ENCODE assay signal across 13 cellular contexts in genomic region chr1:160460683-160461287, GRCh38.
DNase-seq lines count a peak whose midpoint lies in the region; ATAC-seq and TF ChIP-seq lines count a peak whose summit lies in the region.
"Had no signal": no experiment of that assay in that cellular context is flagged by ENCODE, and none has a peak within 500 bp of the region (broad histone marks: within the 10 kb centered on the region; RNA-seq: fewer than 3 reads in every experiment).

No MANE protein-coding gene starts in this region.

- H3K18ac ChIP-seq in neuronal stem cell (ENCODE audit: low read length): no peak overlapping the region

- TF ChIP-seq CTCF in MM.1S (IDR thresholded peaks at IDR 0.05; ENCODE audit: low read length): no peak

- H3K9me2 ChIP-seq in MM.1S (replicated peaks; ENCODE audit: insufficient read depth, low read length): no peaks in the 10 kb centered on the region

- no CpG with 5 or more reads among the region's 4 CpGs for WGBS in neuronal stem cell (ENCODE audit: extremely low coverage in 2 of 2, insufficient read length in 2 of 2, insufficient replicate concordance in 1 of 2), 2 donors

- no peaks in the 10 kb centered on the region for H3K9me3 Mint-ChIP-seq in activated CD8-positive, alpha-beta memory T cell treated with anti-CD3 and anti-CD28 coated beads, Interleukin-2, amount 10 ng/mL, durations not matched to agents 7 days and 5 days (ENCODE audit: low read depth)
- peaks cover 4% of the 10 kb centered on the region for H3K9me3 Mint-ChIP-seq in activated naive CD4-positive, alpha-beta T cell treated with anti-CD3 and anti-CD28 coated beads, Interleukin-2, amount 50 U/mL, for 24 hours

- H3K14ac ChIP-seq in neuronal stem cell (ENCODE audit: low read length): no peak overlapping the region

- peaks cover 45% of the 10 kb centered on the region for H3K4me1 Mint-ChIP-seq in activated CD8-positive, alpha-beta memory T cell treated with anti-CD3 and anti-CD28 coated beads, Interleukin-2, amount 10 ng/mL, durations not matched to agents 7 days and 5 days
- peaks cover 89% of the 10 kb centered on the region for H3K4me1 Mint-ChIP-seq in activated naive CD4-positive, alpha-beta T cell treated with anti-CD3 and anti-CD28 coated beads, Interleukin-2, amount 50 U/mL, for 24 hours

- H3K27ac Mint-ChIP-seq in activated CD8-positive, alpha-beta memory T cell treated with anti-CD3 and anti-CD28 coated beads, Interleukin-2, amount 10 ng/mL, durations not matched to agents 7 days and 5 days: peak overlapping the region; percentile 86
- H3K27ac Mint-ChIP-seq in activated naive CD4-positive, alpha-beta T cell treated with anti-CD3 and anti-CD28 coated beads, Interleukin-2, amount 50 U/mL, for 24 hours: peak overlapping the region; percentile 99

- CTCF ChIA-PET in activated CD8-positive, alpha-beta memory T cell treated with anti-CD3 and anti-CD28 coated beads, Interleukin-2, amount 10 ng/mL, durations not matched to agents 7 days and 5 days (lab: Charles Lee): interaction anchor here (0.8 to 1.2 kb wide), 2 partner anchors 9 to 10 kb away, joined by 3 read pairs; no protein-coding TSS in a partner anchor

- H2BK12ac ChIP-seq in neuronal stem cell (ENCODE audit: low read length): no peak overlapping the region

- no peaks in the 10 kb centered on the region for H3F3A ChIP-seq in MM.1S (ENCODE audit: insufficient read depth, low read length)

- no peaks in the 10 kb centered on the region for H3K27me3 ChIP-seq in MM.1S (replicated peaks; ENCODE audit: insufficient read depth, low read length)
- peaks cover 0 to 4% (median 0%) of the 10 kb centered on the region in 3 experiments for H3K27me3 ChIP-seq in neuronal stem cell (ENCODE audit: control insufficient read depth in 3 of 3, insufficient read depth in 3 of 3, low read depth in 1 of 3, low read length in 3 of 3)
- no peaks in the 10 kb centered on the region for H3K27me3 ChIP-seq in SJCRH30
- H3K27me3 ChIP-seq: breast epithelium, upper lobe of left lung had no signal

- H3K4me1 ChIP-seq in MM.1S (ENCODE audit: low read length): no peaks in the 10 kb centered on the region
- no peaks in the 10 kb centered on the region for H3K4me1 ChIP-seq in neuronal stem cell (ENCODE audit: control insufficient read depth in 2 of 2, insufficient read depth in 1 of 2, low read depth in 1 of 2, low read length in 2 of 2)
- peaks cover 18% of the 10 kb centered on the region for H3K4me1 ChIP-seq in SJCRH30
- H3K4me1 ChIP-seq: breast epithelium, upper lobe of left lung had no signal

- H3K4me2 ChIP-seq in MM.1S (ENCODE audit: low read depth, low read length) (no peak overlapping the region), neuronal stem cell (ENCODE audit: insufficient read depth, low read length, poor library complexity, severe bottlenecking) (no peak overlapping the region)

- H3K9ac ChIP-seq in MM.1S (ENCODE audit: low read length): no peak overlapping the region
- H3K9ac ChIP-seq in neuronal stem cell (ENCODE audit: low read depth, low read length, poor library complexity): no peak overlapping the region

- H3K9me3 ChIP-seq in MM.1S (replicated peaks; ENCODE audit: insufficient read depth, low read length): no peaks in the 10 kb centered on the region
- H3K9me3 ChIP-seq in neuronal stem cell (replicated peaks in 1 of 2; ENCODE audit: control insufficient read depth in 2 of 2, insufficient read depth in 1 of 2, low read depth in 1 of 2, low read length in 2 of 2): no peaks in the 10 kb centered on the region
- no peaks in the 10 kb centered on the region for H3K9me3 ChIP-seq in SJCRH30 (replicated peaks)
- H3K9me3 ChIP-seq: breast epithelium, upper lobe of left lung had no signal

- no peak overlapping the region for H2AFZ ChIP-seq in MM.1S (ENCODE audit: low read length)
- peak overlapping the region; percentile 36 for H2AFZ ChIP-seq in neuronal stem cell (ENCODE audit: low read length)

- H3K4me3 Mint-ChIP-seq in activated CD8-positive, alpha-beta memory T cell treated with anti-CD3 and anti-CD28 coated beads, Interleukin-2, amount 10 ng/mL, durations not matched to agents 7 days and 5 days: peak overlapping the region; percentile 67
- peak overlapping the region; percentile 83 for H3K4me3 Mint-ChIP-seq in activated naive CD4-positive, alpha-beta T cell treated with anti-CD3 and anti-CD28 coated beads, Interleukin-2, amount 50 U/mL, for 24 hours

- no peaks in the 10 kb centered on the region for H3K27me3 Mint-ChIP-seq in activated CD8-positive, alpha-beta memory T cell treated with anti-CD3 and anti-CD28 coated beads, Interleukin-2, amount 10 ng/mL, durations not matched to agents 7 days and 5 days
- H3K27me3 Mint-ChIP-seq in activated naive CD4-positive, alpha-beta T cell treated with anti-CD3 and anti-CD28 coated beads, Interleukin-2, amount 50 U/mL, for 24 hours: no peaks in the 10 kb centered on the region

- H4K20me1 ChIP-seq in MM.1S (ENCODE audit: insufficient read depth, low read length): no peaks in the 10 kb centered on the region

- peak; percentile 56 for ATAC-seq in activated CD8-positive, alpha-beta memory T cell treated with anti-CD3 and anti-CD28 coated beads, Interleukin-2, amount 10 ng/mL, durations not matched to agents 7 days and 5 days

- no peak overlapping the region for H3K4me3 ChIP-seq in MM.1S (ENCODE audit: low read length)
- no peak overlapping the region for H3K4me3 ChIP-seq in neuronal stem cell (ENCODE audit: low read length in 2 of 2)
- H3K4me3 ChIP-seq in SJCRH30: no peak overlapping the region
- H3K4me3 ChIP-seq: breast epithelium, upper lobe of left lung had no signal

- H3K36me3 ChIP-seq in MM.1S (replicated peaks; ENCODE audit: insufficient read depth, low read length) (no peaks in the 10 kb centered on the region), neuronal stem cell (replicated peaks in 1 of 2; ENCODE audit: control insufficient read depth in 2 of 2, insufficient read depth in 2 of 2, low read length in 2 of 2) (no peaks in the 10 kb centered on the region), SJCRH30 (no peaks in the 10 kb centered on the region)
- H3K36me3 ChIP-seq: breast epithelium, upper lobe of left lung had no signal

- no peak overlapping the region for H2AK5ac ChIP-seq in neuronal stem cell (ENCODE audit: low read depth, low read length)

- no peak overlapping the region for H3K23ac ChIP-seq in neuronal stem cell (ENCODE audit: low read depth, low read length, poor library complexity)

- H3K79me2 ChIP-seq in MM.1S (ENCODE audit: low read length): no peaks in the 10 kb centered on the region

- no peak for DNase-seq in activated CD8-positive, alpha-beta memory T cell treated with anti-CD3 and anti-CD28 coated beads, Interleukin-2, amount 10 ng/mL, durations not matched to agents 7 days and 5 days
- DNase-seq in activated CD8-positive, alpha-beta memory T cell treated with anti-CD3 and anti-CD28 coated beads for 24 hours: no peak
- peak; percentile 5 for DNase-seq in MM.1S
- no peak for DNase-seq in neuronal stem cell (ENCODE audit: low spot score)
- no peak for DNase-seq in occipital lobe (lab: John Stamatoyannopoulos, UW)
- no peak for DNase-seq in SJCRH30
- DNase-seq in EL: no peak
- DNase-seq: NCI-H1048, NCI-H524 treated with DMSO at 0.1 percent for 48 hours, retina had no signal

- H3K27ac ChIP-seq in MM.1S (ENCODE audit: low read length) (no peak overlapping the region), neuronal stem cell (replicated peaks; ENCODE audit: low read length) (no peak overlapping the region), SJCRH30 (no peak overlapping the region)
- H3K27ac ChIP-seq: breast epithelium, upper lobe of left lung had no signal

- H2BK15ac ChIP-seq in neuronal stem cell (ENCODE audit: low read length): no peak overlapping the region

- H2BK120ac ChIP-seq in neuronal stem cell (ENCODE audit: low read depth, low read length): no peak overlapping the region

- H4K91ac ChIP-seq in neuronal stem cell (ENCODE audit: low read depth, low read length, poor library complexity): no peak overlapping the region

- H2BK5ac ChIP-seq in neuronal stem cell (ENCODE audit: low read length): no peak overlapping the region

- no peak overlapping the region for H4K8ac ChIP-seq in neuronal stem cell (ENCODE audit: low read depth, low read length)

- H3K79me1 ChIP-seq in neuronal stem cell (ENCODE audit: low read depth, low read length): no peaks in the 10 kb centered on the region

- peaks cover 4% of the 10 kb centered on the region for H3K36me3 Mint-ChIP-seq in activated CD8-positive, alpha-beta memory T cell treated with anti-CD3 and anti-CD28 coated beads, Interleukin-2, amount 10 ng/mL, durations not matched to agents 7 days and 5 days
- H3K36me3 Mint-ChIP-seq in activated naive CD4-positive, alpha-beta T cell treated with anti-CD3 and anti-CD28 coated beads, Interleukin-2, amount 50 U/mL, for 24 hours: peaks cover 6% of the 10 kb centered on the region

- no peak overlapping the region for H3K4ac ChIP-seq in neuronal stem cell (ENCODE audit: low read length)
